ENCODE assay signal across 8 cellular contexts in the genomic region with DNA sequence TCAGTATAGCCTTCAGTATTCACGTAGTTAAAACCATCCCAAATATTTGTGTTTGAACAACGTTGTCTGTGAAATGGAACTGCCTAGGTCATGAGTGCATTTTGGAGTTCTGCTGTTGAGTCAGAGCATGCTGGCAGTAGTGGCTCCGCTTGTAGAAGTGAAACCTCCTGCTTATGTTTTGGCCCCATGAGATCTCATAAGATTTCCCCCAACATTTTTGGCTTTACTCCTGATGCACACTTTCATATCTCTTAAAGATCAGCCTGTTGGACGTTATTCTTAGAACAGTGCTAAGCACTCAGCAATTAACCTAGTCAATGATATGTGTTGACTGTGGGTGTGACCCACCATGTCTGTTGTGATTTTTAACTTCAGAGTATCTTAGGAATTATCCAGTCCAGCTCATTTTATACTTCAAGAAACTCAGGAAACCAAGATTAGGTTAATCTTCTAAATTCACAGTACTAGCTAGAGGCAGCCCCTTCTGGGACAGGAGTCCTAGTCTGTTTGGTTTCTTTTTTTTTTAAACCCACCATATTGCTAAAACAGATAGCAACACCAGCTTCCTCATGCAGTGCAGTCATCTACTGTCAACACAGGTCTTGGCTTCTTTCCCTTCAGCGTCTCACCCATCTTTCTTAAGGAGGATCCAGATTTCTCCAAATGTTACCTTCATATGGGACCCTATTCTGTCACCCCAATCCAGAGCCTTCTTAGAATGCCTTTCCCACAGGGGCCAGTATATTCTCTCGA. TPM values are rescaled to one million over a fixed set of nuclear protein-coding genes. Genes with fewer than 3 reads are reported as not detected.
DNase-seq lines count a peak whose midpoint lies in the region; ATAC-seq and TF ChIP-seq lines count a peak whose summit lies in the region.

No MANE protein-coding gene starts in this region.

- TF ChIP-seq CTCF in coronary artery (IDR thresholded peaks at IDR 0.05) (no peak), HFFc6 (IDR thresholded peaks at IDR 0.05) (no peak)

- peak overlapping the region in 2 of 11 experiments; percentile 3 to 54; a peak in 3 of 22 replicates for H3K9ac ChIP-seq in BLaER1 treated with 17β-estradiol and CSF1 and Interleukin-3, amounts not matched to agents 10 nM and 100 nM

- no peaks in the 10 kb centered on the region; the same call in 1 of the 2 replicates for H3K27me3 Mint-ChIP-seq in HFFc6 (ENCODE audit: insufficient read depth)

- H3K4me1 ChIP-seq in BLaER1 treated with 17β-estradiol and CSF1 and Interleukin-3, amounts not matched to agents 10 nM and 100 nM: peaks cover 21 to 48% (median 29%) of the 10 kb centered on the region in 10 experiments

- peak overlapping the region in 9 of 11 experiments; percentile 3 to 62 (median 43); a peak in 13 of 22 replicates for H3K27ac ChIP-seq in BLaER1 treated with 17β-estradiol and CSF1 and Interleukin-3, amounts not matched to agents 10 nM and 100 nM
- H3K27ac ChIP-seq in coronary artery: peak overlapping the region; percentile 6 to 54

- peaks cover 0 to 11% (median 9%) of the 10 kb centered on the region in 11 experiments; a peak in 13 of 22 replicates for H3K9me3 ChIP-seq in BLaER1 treated with 17β-estradiol and CSF1 and Interleukin-3, amounts not matched to agents 10 nM and 100 nM (replicated peaks in 1 of 11)

- H3K4me3 Mint-ChIP-seq in HFFc6: no peak overlapping the region

- no peak overlapping the region for H3K27ac Mint-ChIP-seq in HFFc6

- DNase-seq in coronary artery (ENCODE audit: low spot score): no peak
- no peak for DNase-seq in effector CD8-positive, alpha-beta T cell (lab: John Stamatoyannopoulos, UW)
- no peak for DNase-seq in DMS79 treated with DMSO at 0.1 percent for 48 hours (lab: John Stamatoyannopoulos, UW)
- DNase-seq in HFFc6: no peak
- DNase-seq in NAMALWA (ENCODE audit: low spot score): no peak

- no peaks in the 10 kb centered on the region for H3K9me3 Mint-ChIP-seq in HFFc6

- peak; percentile 94 for ATAC-seq in HG03097 (IDR thresholded peaks at IDR 0.05; ENCODE audit: low FRiP score, unreplicated experiment)

- H4K20me1 ChIP-seq in BLaER1 treated with 17β-estradiol and CSF1 and Interleukin-3, amounts not matched to agents 10 nM and 100 nM: peaks cover 0 to 91% (median 18%) of the 10 kb centered on the region in 11 experiments; a peak in 13 of 22 replicates

- peaks cover 16% of the 10 kb centered on the region for H3K4me1 Mint-ChIP-seq in HFFc6 (ENCODE audit: low read depth)

- H3K36me3 Mint-ChIP-seq in HFFc6 (ENCODE audit: low read depth): peaks cover 4% of the 10 kb centered on the region; the same call in 1 of the 2 replicates

- peak; percentile 12 for TF ChIP-seq POLR2A in GM19099 (IDR thresholded peaks at IDR 0.05; ENCODE audit: extremely low read depth, insufficient read length, low read depth)

- peaks cover 24 to 55% (median 35%) of the 10 kb centered on the region in 11 experiments for H3K36me3 ChIP-seq in BLaER1 treated with 17β-estradiol and CSF1 and Interleukin-3, amounts not matched to agents 10 nM and 100 nM

- H3K4me2 ChIP-seq in BLaER1 treated with 17β-estradiol and CSF1 and Interleukin-3, amounts not matched to agents 10 nM and 100 nM: peak overlapping the region; percentile 33 to 80 (median 65)

- H3K4me3 ChIP-seq in BLaER1 treated with 17β-estradiol and CSF1 and Interleukin-3, amounts not matched to agents 10 nM and 100 nM: peak overlapping the region in 2 of 10 experiments; percentile 5 to 20; a peak in 2 of 20 replicates
- H3K4me3 ChIP-seq in coronary artery: peak overlapping the region; percentile 44

- H3K27me3 ChIP-seq in BLaER1 treated with 17β-estradiol and CSF1 and Interleukin-3, amounts not matched to agents 10 nM and 100 nM: no peaks in the 10 kb centered on the region

RNA-seq across cellular contexts. Expression of gene RAP2A, which starts 26.2 kb away (rescaled TPM):
- total RNA-seq in HFFc6 (2021; fragmentation: NEBNext Ultra II Directional; extraction: Animal tissue kit (Norgen Biotek cat#: 25700)): 10 to 100 TPM; 14.7 to 21.6 (median 18.5) TPM
